ENCODE assay signal across 20 cellular contexts in genomic region chr1:167357305-167357704, GRCh38.
"Had no signal": no experiment of that assay in that cellular context is flagged by ENCODE, and none has a peak within 500 bp of the region (broad histone marks: within the 10 kb centered on the region; RNA-seq: fewer than 3 reads in every experiment).

No MANE protein-coding gene starts in this region.

- H3K27ac Mint-ChIP-seq: naive thymus-derived CD4-positive, alpha-beta T cell; stimulated activated memory B cell treated with anti-CD40 and anti-IgM and Interleukin-4, amounts not matched to agents 10 μg/mL and 1 μg/mL and 100 μg/mL, for 72 hours; stimulated activated naive CD8-positive, alpha-beta T cell treated with anti-CD3 and anti-CD28 coated beads, Interleukin-15, amount 100 ng/mL, for 72 hours had no signal

- FAIRE-seq: islet of Langerhans had no signal

- H3K4me3 Mint-ChIP-seq: naive thymus-derived CD4-positive, alpha-beta T cell; stimulated activated memory B cell treated with anti-CD40 and anti-IgM and Interleukin-4, amounts not matched to agents 10 μg/mL and 1 μg/mL and 100 μg/mL, for 72 hours; stimulated activated naive CD8-positive, alpha-beta T cell treated with anti-CD3 and anti-CD28 coated beads, Interleukin-15, amount 100 ng/mL, for 72 hours had no signal

- H3K4me1 Mint-ChIP-seq: stimulated activated naive CD8-positive, alpha-beta T cell treated with anti-CD3 and anti-CD28 coated beads, Interleukin-15, amount 100 ng/mL, for 72 hours had no signal

- H3K27ac ChIP-seq: dorsolateral prefrontal cortex, heart right ventricle, neutrophil, psoas muscle, right lobe of liver, testis, tibial nerve, upper lobe of right lung had no signal

- H3K9me3 ChIP-seq: neutrophil, psoas muscle, right lobe of liver, testis, upper lobe of right lung had no signal

- ATAC-seq: heart right ventricle; naive thymus-derived CD4-positive, alpha-beta T cell; psoas muscle; right lobe of liver; stimulated activated memory B cell treated with anti-CD40 and anti-IgM and Interleukin-4, amounts not matched to agents 10 μg/mL and 1 μg/mL and 100 μg/mL, for 72 hours; stimulated activated naive CD8-positive, alpha-beta T cell treated with anti-CD3 and anti-CD28 coated beads, Interleukin-15, amount 100 ng/mL, for 72 hours; upper lobe of right lung had no signal

- H3K27me3 Mint-ChIP-seq: naive thymus-derived CD4-positive, alpha-beta T cell; stimulated activated memory B cell treated with anti-CD40 and anti-IgM and Interleukin-4, amounts not matched to agents 10 μg/mL and 1 μg/mL and 100 μg/mL, for 72 hours; stimulated activated naive CD8-positive, alpha-beta T cell treated with anti-CD3 and anti-CD28 coated beads, Interleukin-15, amount 100 ng/mL, for 72 hours had no signal

- H3K4me3 ChIP-seq: dorsolateral prefrontal cortex, heart right ventricle, psoas muscle, right lobe of liver, testis, tibial nerve, upper lobe of right lung had no signal

- H3K27me3 ChIP-seq: dorsolateral prefrontal cortex, heart right ventricle, neutrophil, right lobe of liver, testis, tibial nerve, upper lobe of right lung had no signal

- DNase-seq: cortex of kidney; dorsolateral prefrontal cortex; effector CD8-positive, alpha-beta T cell; foreskin melanocyte; heart right ventricle; hypothalamus; kidney glomerular epithelial cell; naive thymus-derived CD4-positive, alpha-beta T cell; psoas muscle; retina; right lobe of liver; stimulated activated CD4-positive, alpha-beta T cell treated with anti-CD3 and anti-CD28 coated beads, Interleukin-4, amount 100 ng/mL, for 1 hour; stimulated activated CD8-positive, alpha-beta memory T cell treated with anti-CD3 and anti-CD28 coated beads, Interleukin-4, amount 100 ng/mL, for 48 hours; stimulated activated naive CD8-positive, alpha-beta T cell treated with anti-CD3 and anti-CD28 coated beads, Interleukin-15, amount 100 ng/mL, for 72 hours; testis; upper lobe of right lung had no signal

- H3K36me3 ChIP-seq: heart right ventricle, neutrophil, right lobe of liver, tibial nerve, upper lobe of right lung had no signal
